Comparison of ENCODE assay signal across 12 cellular contexts in genomic region chr17:40822132-40822812, GRCh38. TPM values are rescaled to one million over a fixed set of nuclear protein-coding genes. Genes with fewer than 3 reads are reported as not detected.
DNase-seq lines count a peak whose midpoint lies in the region; ATAC-seq and TF ChIP-seq lines count a peak whose summit lies in the region.
"Had no signal": no experiment of that assay in that cellular context is flagged by ENCODE, and none has a peak within 500 bp of the region (broad histone marks: within the 10 kb centered on the region; RNA-seq: fewer than 3 reads in every experiment).

Gene KRT10 (minus strand): TSS chr17:40822614. CDS start chr17:40822585, 29 bp downstream.

- peaks cover 13 to 22% of the 10 kb centered on the region in 2 donors for H3K4me1 Mint-ChIP-seq in effector memory CD8-positive, alpha-beta T cell (ENCODE audit: low read depth in 2 of 2)

- H4K20me1 ChIP-seq in neural cell (ENCODE audit: insufficient read depth): no peaks in the 10 kb centered on the region

- no peak for TF ChIP-seq CTCF in neural cell (IDR thresholded peaks at IDR 0.05; ENCODE audit: poor library complexity, severe bottlenecking)

- no peak for TF ChIP-seq EP300 in neural cell (conservative IDR thresholded peaks at IDR 0.05; ENCODE audit: poor library complexity, severe bottlenecking)

- TF ChIP-seq RAD21 in neural cell (conservative IDR thresholded peaks at IDR 0.05): no peak

- no peak within 1 kb of the TSS for H3K4me2 ChIP-seq in neural cell (ENCODE audit: low read length)

- H3K9me3 Mint-ChIP-seq in effector memory CD8-positive, alpha-beta T cell: no peaks in the 10 kb centered on the region

- no peaks in the 10 kb centered on the region for H3F3A ChIP-seq in neural cell (ENCODE audit: insufficient read depth, low read length, poor library complexity, severe bottlenecking)

- H3K27ac Mint-ChIP-seq in effector memory CD8-positive, alpha-beta T cell: no peak within 1 kb of the TSS

- peaks cover 13% of the 10 kb centered on the region for H3K36me3 Mint-ChIP-seq in effector memory CD8-positive, alpha-beta T cell (ENCODE audit: insufficient read depth)

- peaks cover 6% of the 10 kb centered on the region for H3K79me2 ChIP-seq in neural cell (replicated peaks; ENCODE audit: insufficient read depth, low read length)

- H3K9me3 ChIP-seq in neural cell (ENCODE audit: low read length): no peaks in the 10 kb centered on the region

- no peak for ATAC-seq in GM18505 (IDR thresholded peaks at IDR 0.05; ENCODE audit: unreplicated experiment)
- ATAC-seq in effector memory CD8-positive, alpha-beta T cell (replicated peaks): no peak

- peaks cover 16 to 20% of the 10 kb centered on the region in 2 donors for H3K27me3 Mint-ChIP-seq in effector memory CD8-positive, alpha-beta T cell

- no peak within 1 kb of the TSS for H3K9ac ChIP-seq in neural cell (ENCODE audit: low read length)

- H2AFZ ChIP-seq in neural cell (ENCODE audit: low read depth, low read length): no peak within 1 kb of the TSS

- no peaks in the 10 kb centered on the region for H3K36me3 ChIP-seq in neural cell (ENCODE audit: insufficient read depth, low read length)

- no peak within 1 kb of the TSS for H3K4me3 ChIP-seq in neural cell (ENCODE audit: low read length)

- H3K27me3 ChIP-seq in neural cell (ENCODE audit: insufficient read depth, low read depth, low read length): no peaks in the 10 kb centered on the region

- in situ Hi-C loops in Caki2 (cut with HindIII; ENCODE audit: low pct_unique_long_range_greater_than_20kb, low sequenced_read_pairs): no loop called here

- no peak within 1 kb of the TSS for H3K4me3 Mint-ChIP-seq in effector memory CD8-positive, alpha-beta T cell

- H3K9me2 ChIP-seq in neural cell (ENCODE audit: insufficient read depth, low read length): no peaks in the 10 kb centered on the region

- DNase-seq in Caki2 (ENCODE audit: low read depth) (no peak), glomerular endothelial cell (ENCODE audit: extremely low read depth, low read depth, low spot score) (no peak), AG08396 (ENCODE audit: low spot score) (no peak)
- no peak for DNase-seq in activated effector memory CD4-positive, alpha-beta T cell treated with anti-CD3 and anti-CD28 coated beads, Interleukin-2, amount 50 U/mL, for 16 hours
- DNase-seq in effector memory CD8-positive, alpha-beta T cell: no peak
- DNase-seq: DMS53, KG1, NCI-H69, retina had no signal

- TF ChIP-seq POLR2A in GM18505 (IDR thresholded peaks at IDR 0.05; ENCODE audit: borderline replicate concordance, extremely low read depth, insufficient read depth, insufficient read length): no peak

- no peak within 1 kb of the TSS for H3K27ac ChIP-seq in neural cell (ENCODE audit: low read length)

TF ChIP-seq in PFSK-1, 5 proteins besides CTCF, POLR2A, EP300 and RAD21:
- TF ChIP-seq REST (IDR thresholded peaks at IDR 0.05; ENCODE audit: insufficient read depth in 1 of 2, low read depth in 2 of 2, low read length in 2 of 2) (peak; percentile 70 to 91), FOXP2 (optimal IDR thresholded peaks at IDR 0.05; ENCODE audit: borderline replicate concordance, extremely low read depth, extremely low read length, insufficient read depth) (no peak)

TF ChIP-seq in neural cell, 6 proteins besides CTCF, POLR2A, EP300 and RAD21:
- no peak for TF ChIP-seq MXI1 (conservative IDR thresholded peaks at IDR 0.05; ENCODE audit: poor library complexity, severe bottlenecking)
- TF ChIP-seq REST (IDR thresholded peaks at IDR 0.05; ENCODE audit: borderline replicate concordance): no peak
- TF ChIP-seq EZH2 (IDR thresholded peaks at IDR 0.05; ENCODE audit: borderline replicate concordance, insufficient read depth, low read length, poor library complexity, severe bottlenecking): no peak
- no peak for TF ChIP-seq SMC3 (conservative IDR thresholded peaks at IDR 0.05; ENCODE audit: poor library complexity)
- TF ChIP-seq TAF1 (IDR thresholded peaks at IDR 0.05; ENCODE audit: low read depth): no peak
- TF ChIP-seq POLR2AphosphoS5 (IDR thresholded peaks at IDR 0.05): no peak

RNA-seq across cellular contexts. Expression of gene KRT10, which starts in this region (rescaled TPM):
- 75.2 and 76.4 TPM in 2 replicates for total RNA-seq in Caki2 (2014; rRNA removed; shearing (Covaris generic); ENCODE audit: low replicate concordance)
- polyA plus RNA-seq in PFSK-1 (2012; ENCODE audit: insufficient read length, low read depth): 73.9 TPM
- 18.2 and 24.8 TPM in 2 replicates for total RNA-seq in glomerular endothelial cell
- polyA plus RNA-seq in neural cell: 42.8 and 54.2 TPM in 2 replicates
- polyA minus RNA-seq in neural cell: 5.1 and 12.4 TPM in 2 replicates
